ENCODE assay signal across 8 cellular contexts in the genomic region with DNA sequence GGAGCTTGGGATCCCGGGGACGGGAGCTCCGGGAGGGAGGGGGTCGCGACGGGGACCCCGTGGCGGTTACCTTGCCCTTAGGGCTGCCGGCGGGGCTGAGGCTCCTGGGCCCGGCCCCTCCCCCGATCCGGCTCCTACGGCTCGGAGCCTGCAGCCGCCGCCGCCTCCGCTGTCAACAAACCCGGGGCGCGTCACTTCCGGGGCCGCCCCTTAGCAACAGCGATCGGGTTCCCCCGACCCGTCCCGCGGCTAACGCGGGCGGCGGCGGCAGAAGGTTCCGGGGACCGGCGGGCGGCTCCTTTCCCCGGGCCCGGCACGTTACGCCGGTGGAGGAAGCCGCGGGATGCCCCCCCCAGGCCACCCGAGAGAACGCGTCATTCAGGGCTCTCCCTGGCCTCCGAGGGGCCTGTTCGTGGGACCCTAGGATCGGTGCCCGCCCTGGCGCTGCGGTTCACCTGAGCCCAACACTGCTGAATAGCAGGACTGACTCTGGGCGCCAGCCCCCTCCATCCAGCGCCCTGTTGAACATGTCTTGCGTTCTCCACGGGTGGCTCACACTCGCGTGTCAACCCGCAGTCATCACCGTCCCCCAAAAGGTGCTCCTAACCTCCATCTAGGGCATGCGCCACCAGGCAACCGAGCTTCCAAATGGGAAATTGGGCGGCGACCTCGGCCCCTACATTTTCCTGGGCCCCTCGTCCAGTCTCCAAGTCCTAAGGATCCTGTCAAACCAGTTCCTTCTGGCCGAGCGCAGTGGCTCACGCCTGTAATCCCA. TPM values are rescaled to one million over a fixed set of nuclear protein-coding genes. Genes with fewer than 3 reads are reported as not detected.
A peak's percentile ranks its signal among the peaks of the same experiment; 100 is the strongest.
DNase-seq lines count a peak whose midpoint lies in the region; ATAC-seq and TF ChIP-seq lines count a peak whose summit lies in the region.

Gene ZER1, minus strand, starts transcription at position 183 of the 775 bp plus-strand sequence. CDS start 16,362 bp downstream, outside the sequence.

- no peaks in the 10 kb centered on the region for H4K20me1 ChIP-seq in GM23248 (ENCODE audit: insufficient read depth)

- H3K27ac ChIP-seq in GM23248: peak within 1 kb of the TSS; percentile 89
- peak within 1 kb of the TSS; percentile 91 for H3K27ac ChIP-seq in RWPE1

- no peak for TF ChIP-seq CTCF in RWPE1 (conservative IDR thresholded peaks at IDR 0.05; ENCODE audit: low read depth)

- peaks cover 23% of the 10 kb centered on the region for H3K4me1 Mint-ChIP-seq in activated T-helper 17 cell treated with anti-CD3 and anti-CD28 coated beads, Interleukin-2, amount 50 U/mL, for 72 hours
- peaks cover 21 to 25% of the 10 kb centered on the region in 2 donors for H3K4me1 Mint-ChIP-seq in natural killer cell treated with Interleukin-12 subunit alpha and Interleukin-12 subunit beta and Interleukin-15 and Interleukin-18, amount 100 ng/mL, for 72 hours (ENCODE audit: low read depth in 2 of 2)

- 1 to 2% methylated on average over 58 to 64 of the region's 72 CpGs for WGBS in GM23248 (ENCODE audit: low coverage in 1 of 2, low lambda C conversion rate in 2 of 2, missing lambda C conversion rate in 2 of 2), 2 experiments

- peak within 1 kb of the TSS; percentile 83 for H3K4me2 ChIP-seq in GM23248 (ENCODE audit: unreplicated experiment)

- H3K9me3 ChIP-seq in GM23248 (ENCODE audit: low read depth): no peaks in the 10 kb centered on the region

- no peaks in the 10 kb centered on the region for H3K36me3 ChIP-seq in GM23248 (ENCODE audit: low read depth)

- in situ Hi-C loops in GM23248 (cut with MboI): no loop called here

- H3K27ac Mint-ChIP-seq in activated T-helper 17 cell treated with anti-CD3 and anti-CD28 coated beads, Interleukin-2, amount 50 U/mL, for 72 hours: peak within 1 kb of the TSS; percentile 96
- H3K27ac Mint-ChIP-seq in natural killer cell treated with Interleukin-12 subunit alpha and Interleukin-12 subunit beta and Interleukin-15 and Interleukin-18, amount 100 ng/mL, for 72 hours: peak within 1 kb of the TSS; percentile 74 to 86

- no peaks in the 10 kb centered on the region for H3K9me2 ChIP-seq in GM23248 (ENCODE audit: insufficient read depth)

- DNase-seq in DMS79 (lab: John Stamatoyannopoulos, UW): peak; percentile 78
- DNase-seq in GM23248: peak; percentile 98
- DNase-seq in LHCN-M2 (ENCODE audit: low read depth): peak; percentile 80
- DNase-seq in RWPE1 (ENCODE audit: low spot score): peak; percentile 100
- peak; percentile 79 for DNase-seq in fibroblast of peridontal ligament (ENCODE audit: extremely low read depth)
- peak; percentile 95 for DNase-seq in natural killer cell treated with Interleukin-12 subunit alpha and Interleukin-12 subunit beta and Interleukin-15 and Interleukin-18, amount 100 ng/mL, for 72 hours (ENCODE audit: low spot score)
- peak; percentile 92 for DNase-seq in stimulated activated naive CD4-positive, alpha-beta T cell treated with Interleukin-2 at 50 U/mL for 16 hours (lab: John Stamatoyannopoulos, UW)

- no peaks in the 10 kb centered on the region for H3K27me3 ChIP-seq in GM23248 (replicated peaks; ENCODE audit: insufficient read depth)

- H3K4me3 Mint-ChIP-seq in activated T-helper 17 cell treated with anti-CD3 and anti-CD28 coated beads, Interleukin-2, amount 50 U/mL, for 72 hours: peak within 1 kb of the TSS; percentile 98
- H3K4me3 Mint-ChIP-seq in natural killer cell treated with Interleukin-12 subunit alpha and Interleukin-12 subunit beta and Interleukin-15 and Interleukin-18, amount 100 ng/mL, for 72 hours: peak within 1 kb of the TSS; percentile 97

- H3K36me3 Mint-ChIP-seq in activated T-helper 17 cell treated with anti-CD3 and anti-CD28 coated beads, Interleukin-2, amount 50 U/mL, for 72 hours (ENCODE audit: low read depth): peaks cover 6% of the 10 kb centered on the region
- H3K36me3 Mint-ChIP-seq in natural killer cell treated with Interleukin-12 subunit alpha and Interleukin-12 subunit beta and Interleukin-15 and Interleukin-18, amount 100 ng/mL, for 72 hours: peaks cover 7% of the 10 kb centered on the region

- no peaks in the 10 kb centered on the region for H3K27me3 Mint-ChIP-seq in activated T-helper 17 cell treated with anti-CD3 and anti-CD28 coated beads, Interleukin-2, amount 50 U/mL, for 72 hours
- H3K27me3 Mint-ChIP-seq in natural killer cell treated with Interleukin-12 subunit alpha and Interleukin-12 subunit beta and Interleukin-15 and Interleukin-18, amount 100 ng/mL, for 72 hours: no peaks in the 10 kb centered on the region

- peak; percentile 98 for ATAC-seq in activated T-helper 17 cell treated with anti-CD3 and anti-CD28 coated beads, Interleukin-2, amount 50 U/mL, for 72 hours (replicated peaks)
- ATAC-seq in natural killer cell treated with Interleukin-12 subunit alpha and Interleukin-12 subunit beta and Interleukin-15 and Interleukin-18, amount 100 ng/mL, for 72 hours: peak; percentile 98

- H3K4me1 ChIP-seq in GM23248 (ENCODE audit: insufficient read depth): peaks cover 5% of the 10 kb centered on the region

- POLR2A ChIA-PET in RWPE1 (lab: Yijun Ruan, JAX; ENCODE audit: low non-redundant PET): interaction anchor here (0.5 to 0.8 kb wide), 3 partner anchors 46 to 991 kb away, joined by 3 to 12 read pairs (median 9); partner anchors contain the start of gene ENDOG

- no peaks in the 10 kb centered on the region for H3F3A ChIP-seq in GM23248 (ENCODE audit: insufficient read depth)

- CTCF ChIA-PET in RWPE1 (lab: Yijun Ruan, JAX): interaction anchor here (0.7 to 1.3 kb wide), 2 partner anchors 46 to 312 kb away, joined by 6 read pairs; no protein-coding TSS in a partner anchor

- peaks cover 42% of the 10 kb centered on the region for H3K79me2 ChIP-seq in GM23248 (ENCODE audit: insufficient read depth)

- peak within 1 kb of the TSS; percentile 95 for H3K9ac ChIP-seq in GM23248

- peak within 1 kb of the TSS; percentile 93 for H3K4me3 ChIP-seq in GM23248

- H2AFZ ChIP-seq in GM23248: peak within 1 kb of the TSS; percentile 91

- no peaks in the 10 kb centered on the region for H3K9me3 Mint-ChIP-seq in activated T-helper 17 cell treated with anti-CD3 and anti-CD28 coated beads, Interleukin-2, amount 50 U/mL, for 72 hours
- peaks cover 3% of the 10 kb centered on the region for H3K9me3 Mint-ChIP-seq in natural killer cell treated with Interleukin-12 subunit alpha and Interleukin-12 subunit beta and Interleukin-15 and Interleukin-18, amount 100 ng/mL, for 72 hours

RNA-seq across cellular contexts. Expression of gene ZER1, which starts in this region (rescaled TPM):
- 28.9 and 61.7 TPM in 2 replicates for total RNA-seq in GM23248 (2014; rRNA removed; shearing (Covaris generic))
- polyA plus RNA-seq in GM23248 (2016; fragmentation: Nextera tagmentation; extraction: Ambion mirVana): 18.7 and 20.0 TPM in 2 replicates
- 24.2 and 24.5 TPM in 2 replicates for total RNA-seq in LHCN-M2 (2014; rRNA removed)
- polyA plus RNA-seq in LHCN-M2 (2012): 21.0 TPM
- total RNA-seq in activated T-helper 17 cell treated with anti-CD3 and anti-CD28 coated beads, Interleukin-2, amount 50 U/mL, for 72 hours: 10 to 100 TPM; 16.0 to 28.5 TPM
- 10 to 100 TPM; 21.5 to 22.4 TPM for total RNA-seq in natural killer cell treated with Interleukin-12 subunit alpha and Interleukin-12 subunit beta and Interleukin-15 and Interleukin-18, amount 100 ng/mL, for 72 hours

Comparison
In these comparisons a context has a peak if more than half of its experiments do, and no peak if none do; other contexts are left out.
1. Peak in every context shown above with its lines: DNase-seq, ATAC-seq, H3K4me3 ChIP-seq and H3K27ac ChIP-seq.